ENCODE assay signal across 7 cellular contexts in the genomic region with DNA sequence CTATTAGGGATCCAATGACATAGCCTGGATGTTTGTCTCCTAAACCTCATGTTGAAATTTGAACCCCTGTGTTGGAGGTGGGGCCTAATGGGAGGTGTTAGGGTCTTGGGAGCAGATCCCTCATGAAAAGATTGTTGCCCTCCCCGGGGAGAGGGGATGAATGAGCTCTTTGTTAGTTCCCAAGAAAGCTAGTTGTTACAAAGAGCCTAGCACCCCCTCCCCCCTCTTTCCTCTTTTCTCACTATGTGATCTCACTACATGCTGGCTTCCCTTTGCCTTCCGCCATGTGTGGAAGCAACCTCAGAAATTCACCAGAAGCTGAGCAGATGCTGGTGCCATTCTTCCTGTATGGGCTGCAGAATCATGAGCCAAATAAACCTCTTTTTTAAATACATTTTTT.
DNase-seq lines count a peak whose midpoint lies in the region; TF ChIP-seq lines count a peak whose summit lies in the region.
"Not testable (repeated sequence)": the region's sequence is repeated elsewhere in the genome, so short reads cannot be mapped to it uniquely, and the experiment has no call there.

No MANE protein-coding gene starts in this region.

- TF ChIP-seq CTCF in glutamatergic neuron (IDR thresholded peaks at IDR 0.05; ENCODE audit: partially characterized antibody, unreplicated experiment): not testable (repeated sequence)

- H3K4me1 Mint-ChIP-seq in glutamatergic neuron (ENCODE audit: low read depth, unreplicated experiment): not testable (repeated sequence)

- in situ Hi-C loops in SK-MEL-5 (cut with HindIII; ENCODE audit: low pct_unique_long_range_greater_than_20kb, low sequenced_read_pairs): not testable (repeated sequence)

- not testable (repeated sequence) for H3K9me3 Mint-ChIP-seq in glutamatergic neuron (ENCODE audit: unreplicated experiment)

- H3K27me3 Mint-ChIP-seq in glutamatergic neuron (ENCODE audit: unreplicated experiment): not testable (repeated sequence)

- H3K9ac ChIP-seq in HUES48 (ENCODE audit: low read depth, low read length): peak overlapping the region; percentile 54; the same call in 1 of the 2 replicates
- peak overlapping the region; percentile 42 for H3K9ac ChIP-seq in iPS-18a (ENCODE audit: low read length)

- peak overlapping the region; percentile 88 for H3K27ac ChIP-seq in HUES48 (ENCODE audit: low read depth, low read length)
- H3K27ac ChIP-seq in iPS-18a (ENCODE audit: low read length): not testable (repeated sequence)

- not testable (repeated sequence) for H3K9me3 ChIP-seq in HUES48 (ENCODE audit: control insufficient read depth, insufficient read depth, low read length); iPS-18a (ENCODE audit: control insufficient read depth, low read depth, low read length)

- H3K27ac Mint-ChIP-seq in glutamatergic neuron (ENCODE audit: unreplicated experiment): peak overlapping the region; percentile 64

- H3K36me3 Mint-ChIP-seq in glutamatergic neuron (ENCODE audit: unreplicated experiment): not testable (repeated sequence)

- H3K4me1 ChIP-seq in HUES48 (ENCODE audit: control insufficient read depth, insufficient read depth, low read length) (peaks cover 11% of the 10 kb centered on the region), iPS-18a (ENCODE audit: control insufficient read depth, low read depth, low read length) (peaks cover 13% of the 10 kb centered on the region)

- DNase-seq in ELF-1 (ENCODE audit: low read depth, low spot score) (peak; percentile 74), SK-MEL-5 (ENCODE audit: low read depth, low spot score) (peak; percentile 26), midbrain (lab: John Stamatoyannopoulos, UW) (peak; percentile 22), pons (ENCODE audit: low spot score) (peak; percentile 52)
- not testable (repeated sequence) for DNase-seq in glutamatergic neuron

- H3K27me3 ChIP-seq in HUES48 (ENCODE audit: control insufficient read depth, insufficient read depth, low read length); iPS-18a (ENCODE audit: control insufficient read depth, insufficient read depth, low read length): not testable (repeated sequence)

- not testable (repeated sequence) for H3K36me3 ChIP-seq in HUES48 (ENCODE audit: control insufficient read depth, insufficient read depth, low read length); iPS-18a (ENCODE audit: control insufficient read depth, low read depth, low read length)

- H3K4me3 Mint-ChIP-seq in glutamatergic neuron (ENCODE audit: unreplicated experiment): not testable (repeated sequence)

- H3K4me3 ChIP-seq in HUES48 (ENCODE audit: low read depth, low read length) (peak overlapping the region; percentile 45; the same call in 1 of the 2 replicates), iPS-18a (ENCODE audit: low read length) (peak overlapping the region; percentile 37)
